In genomic region chr2:74814102-74814501, GRCh38 we compare ENCODE assay signal across 27 cellular contexts.
"Had no signal": no experiment of that assay in that cellular context is flagged by ENCODE, and none has a peak within 500 bp of the region (broad histone marks: within the 10 kb centered on the region; RNA-seq: fewer than 3 reads in every experiment).

No MANE protein-coding gene starts in this region.

- ATAC-seq: activated CD8-positive, alpha-beta memory T cell treated with anti-CD3 and anti-CD28 coated beads, Interleukin-2, amount 10 ng/mL, durations not matched to agents 7 days and 5 days; activated CD8-positive, alpha-beta T cell treated with anti-CD3 and anti-CD28 coated beads, Interleukin-2, amount 10 ng/mL, durations not matched to agents 7 days and 5 days; activated naive CD8-positive, alpha-beta T cell treated with anti-CD3 and anti-CD28 coated beads, Interleukin-2, amount 50 U/mL, for 24 hours had no signal

- H3K9me3 ChIP-seq: ascending aorta had no signal

- H3K36me3 ChIP-seq: ascending aorta, cardiac muscle cell had no signal

- DNase-seq: activated B cell treated with CpG ODN at 0.5 μM for 24 hours; activated CD4-positive, alpha-beta memory T cell treated with anti-CD3 and anti-CD28 coated beads, Interleukin-2, amount 10 ng/mL, durations not matched to agents 7 days and 5 days; activated CD4-positive, alpha-beta T cell treated with anti-CD3 and anti-CD28 coated beads for 48 hours; activated CD4-positive, alpha-beta T cell treated with anti-CD3 and anti-CD28 coated beads, Interleukin-2, amount 10 ng/mL, durations not matched to agents 7 days and 5 days; activated CD4-positive, alpha-beta T cell treated with anti-CD3 and anti-CD28 coated beads, Interleukin-2, amount 50 U/mL, for 48 hours; activated CD4-positive, CD25-positive, alpha-beta regulatory T cell treated with anti-CD3 and anti-CD28 coated beads, Interleukin-2, amount 50 U/mL, for 72 hours; activated CD8-positive, alpha-beta memory T cell treated with anti-CD3 and anti-CD28 coated beads for 24 hours; activated CD8-positive, alpha-beta memory T cell treated with anti-CD3 and anti-CD28 coated beads, Interleukin-2, amount 10 ng/mL, durations not matched to agents 7 days and 5 days; activated CD8-positive, alpha-beta memory T cell treated with anti-CD3 and anti-CD28 coated beads, Interleukin-2, amount 50 U/mL, for 48 hours; activated CD8-positive, alpha-beta T cell treated with anti-CD3 and anti-CD28 coated beads, Interleukin-2, amount 10 ng/mL, durations not matched to agents 7 days and 5 days; activated effector memory CD4-positive, alpha-beta T cell treated with Interleukin-2 at 50 U/mL for 16 hours; activated gamma-delta T cell; activated naive CD4-positive, alpha-beta T cell treated with anti-CD3 and anti-CD28 coated beads, Interleukin-2, amount 10 ng/mL, durations not matched to agents 7 days and 5 days; activated naive CD4-positive, alpha-beta T cell treated with Interleukin-2 at 50 U/mL for 16 hours; activated naive CD8-positive, alpha-beta T cell treated with anti-CD3 and anti-CD28 coated beads, Interleukin-2, amount 10 ng/mL, durations not matched to agents 7 days and 5 days; activated naive CD8-positive, alpha-beta T cell treated with anti-CD3 and anti-CD28 coated beads, Interleukin-2, amount 50 U/mL, for 24 hours; activated T-cell treated with anti-CD3 and anti-CD28 coated beads, Interleukin-2, amount 50 U/mL, for 24 hours; activated T-cell treated with anti-CD3 and anti-CD28 coated beads, Interleukin-2, amount 50 U/mL, for 48 hours; amygdala; anterior cingulate cortex; caudate nucleus; cerebellar nuclear complex; T-helper 2 cell; T-helper 9 cell had no signal

- H3K27me3 ChIP-seq: ascending aorta, cardiac muscle cell had no signal

- H3K4me1 ChIP-seq: ascending aorta had no signal

- H3K27ac ChIP-seq: ascending aorta, cardiac muscle cell, VCaP had no signal

- H3K4me3 ChIP-seq: ascending aorta, cardiac muscle cell had no signal
